18 cellular contexts compared by ENCODE assay signal in genomic region chr1:89836997-89837909, GRCh38. TPM values are rescaled to one million over a fixed set of nuclear protein-coding genes. Genes with fewer than 3 reads are reported as not detected.
DNase-seq lines count a peak whose midpoint lies in the region; ATAC-seq, FAIRE-seq and TF ChIP-seq lines count a peak whose summit lies in the region.
"Had no signal": no experiment of that assay in that cellular context is flagged by ENCODE, and none has a peak within 500 bp of the region (broad histone marks: within the 10 kb centered on the region; RNA-seq: fewer than 3 reads in every experiment).

No MANE protein-coding gene starts in this region.

- H3K9me3 Mint-ChIP-seq in GM23338, result no peaks in the 10 kb centered on the region
- no peaks in the 10 kb centered on the region for H3K9me3 Mint-ChIP-seq in HFFc6

- no peaks in the 10 kb centered on the region; the same call in 2 of the 3 replicates for H3K36me3 Mint-ChIP-seq in GM23338 (ENCODE audit: low read depth)
- H3K36me3 Mint-ChIP-seq in HFFc6 (ENCODE audit: low read depth), result no peaks in the 10 kb centered on the region

- H3K27ac Mint-ChIP-seq in GM23338 (peak overlapping the region; percentile 52), HFFc6 (no peak overlapping the region)

- TF ChIP-seq POLR2A in K562 (conservative IDR thresholded peaks at IDR 0.05), result no peak
- no peak for TF ChIP-seq POLR2A in heart left ventricle (IDR thresholded peaks at IDR 0.05)

- H3K79me2 ChIP-seq in GM23338 (replicated peaks; ENCODE audit: insufficient read depth) (peaks cover 90% of the 10 kb centered on the region), K562 (ENCODE audit: control insufficient read depth, insufficient read depth, low read length) (peaks cover 89% of the 10 kb centered on the region), osteoblast (ENCODE audit: insufficient read depth, low read length) (no peaks in the 10 kb centered on the region)

- H3K4me3 Mint-ChIP-seq in GM23338, result peak overlapping the region; percentile 58
- H3K4me3 Mint-ChIP-seq in HFFc6, result no peak overlapping the region

- no peak overlapping the region for H2AFZ ChIP-seq in GM23338
- H2AFZ ChIP-seq in K562 (ENCODE audit: low read depth, low read length), result peak overlapping the region; percentile 24; the same call in 1 of the 2 replicates
- peak overlapping the region; percentile 45 for H2AFZ ChIP-seq in osteoblast (ENCODE audit: low read length)

- H3K27ac ChIP-seq in GM23338 (ENCODE audit: low read depth) (peak overlapping the region; percentile 52), K562 (ENCODE audit: extremely low read depth, low read depth, low read length) (0 out of 3 replicates have a peak overlapping the region, but pooled peaks have one; percentile 12), iPS-20b (ENCODE audit: low read length) (no peak overlapping the region), osteoblast (ENCODE audit: low read depth, low read length) (no peak overlapping the region), heart left ventricle (no peak overlapping the region)
- H3K27ac ChIP-seq: coronary artery, transverse colon had no signal

- 66% methylated on average over 4 of the region's 4 CpGs for WGBS in K562 (ENCODE audit: insufficient coverage, low coverage, missing lambda C conversion rate)
- WGBS in heart left ventricle, 4 donors, result 95 to 97% (median 96%) methylated on average over 4 of the region's 4 CpGs

- intact Hi-C loops in K562 (cut with micrococcal nuclease), result no loop called here
- intact Hi-C loops in heart left ventricle (cut with DNase I), result no loop called here

- POLR2A ChIA-PET in K562 (lab: Yijun Ruan, JAX), result interaction anchor here (2.0 kb wide), 1 partner anchor 16 kb away, joined by 5 read pairs; the partner anchor contains the start of gene LRRC8D

- CTCF ChIA-PET in K562 (lab: Yijun Ruan, JAX; ENCODE audit: low intra/inter-chr PET ratio), result no interaction called here

- no peaks in the 10 kb centered on the region for H3K9me1 ChIP-seq in K562 (ENCODE audit: control insufficient read depth, insufficient read depth, low read length)

- peak overlapping the region; percentile 25 for H3K4me3 ChIP-seq in GM23338
- H3K4me3 ChIP-seq in K562, result no peak overlapping the region
- H3K4me3 ChIP-seq in iPS-20b (ENCODE audit: low read length), result peak overlapping the region; percentile 50
- peak overlapping the region; percentile 41 for H3K4me3 ChIP-seq in osteoblast (ENCODE audit: insufficient read depth, low read length)
- H3K4me3 ChIP-seq in heart left ventricle, result no peak overlapping the region
- H3K4me3 ChIP-seq: coronary artery, transverse colon had no signal

- no peak for TF ChIP-seq RAD21 in K562 (CRISPR knock-in tag; conservative IDR thresholded peaks at IDR 0.05 in 1 of 2, IDR thresholded peaks at IDR 0.05 in 1 of 2)

- no peaks in the 10 kb centered on the region for H3F3A ChIP-seq in GM23338 (replicated peaks; ENCODE audit: low read depth)

- peaks cover 88% of the 10 kb centered on the region for H3K4me1 Mint-ChIP-seq in GM23338
- H3K4me1 Mint-ChIP-seq in HFFc6 (ENCODE audit: low read depth), result peaks cover 16% of the 10 kb centered on the region

- H3K36me3 ChIP-seq in GM23338 (ENCODE audit: insufficient read depth) (no peaks in the 10 kb centered on the region), K562 (ENCODE audit: control insufficient read depth, insufficient read depth, low read length) (peaks cover 17% of the 10 kb centered on the region), iPS-20b (ENCODE audit: insufficient read depth, low read depth, low read length) (no peaks in the 10 kb centered on the region), osteoblast (ENCODE audit: insufficient read depth, low read length) (no peaks in the 10 kb centered on the region), heart left ventricle (no peaks in the 10 kb centered on the region)
- H3K36me3 ChIP-seq: transverse colon had no signal

- H3K4me1 ChIP-seq in GM23338 (ENCODE audit: insufficient read depth) (peaks cover 87% of the 10 kb centered on the region), K562 (replicated peaks in 1 of 2; ENCODE audit: control insufficient read depth in 2 of 2, insufficient read depth in 2 of 2, low read length in 2 of 2) (peaks cover 8 to 64% of the 10 kb centered on the region in 2 experiments), iPS-20b (ENCODE audit: insufficient read depth, low read length) (peaks cover 42% of the 10 kb centered on the region), osteoblast (ENCODE audit: insufficient read depth, low read length) (peaks cover under 1% of the 10 kb centered on the region), heart left ventricle (peaks cover 0 to 31% (median 13%) of the 10 kb centered on the region in 12 donors)

- no peak for FAIRE-seq in K562 (lab: Jason Lieb, UNC)

- in situ Hi-C loops in K562 (cut with MboI), result no loop called here

- BruUV-seq in K562 (replicated peaks; lab: Mats Ljungman, UMichigan), result no TSS peak

- TF ChIP-seq CTCF in GM23338 (conservative IDR thresholded peaks at IDR 0.05; ENCODE audit: low read depth in 2 of 2), result no peak
- TF ChIP-seq CTCF in K562 (IDR thresholded peaks at IDR 0.05 in 2 of 3, conservative IDR thresholded peaks at IDR 0.05 in 1 of 3; ENCODE audit: insufficient read depth in 2 of 3, low read depth in 1 of 3, low read length in 3 of 3), result no peak
- no peak for TF ChIP-seq CTCF in osteoblast (IDR thresholded peaks at IDR 0.05; ENCODE audit: extremely low read depth, low read depth, low read length)
- TF ChIP-seq CTCF in heart left ventricle (IDR thresholded peaks at IDR 0.05), result no peak
- TF ChIP-seq CTCF in HFFc6 (IDR thresholded peaks at IDR 0.05), result no peak

- H3K9ac ChIP-seq in K562 (ENCODE audit: insufficient read depth in 1 of 2, low read depth in 2 of 2, low read length in 2 of 2) (0 out of 4 replicates have a peak overlapping the region, but pooled peaks of 1 of the 2 experiments have one; percentile 7), iPS-20b (ENCODE audit: low read depth, low read length) (0 out of 2 replicates have a peak overlapping the region, but pooled peaks have one; percentile 3)

- H3K27me3 ChIP-seq in GM23338 (ENCODE audit: insufficient read depth) (no peaks in the 10 kb centered on the region), K562 (ENCODE audit: control insufficient read depth in 2 of 2, insufficient read depth in 2 of 2, low read length in 2 of 2) (no peaks in the 10 kb centered on the region), iPS-20b (ENCODE audit: insufficient read depth, low read length) (no peaks in the 10 kb centered on the region), osteoblast (ENCODE audit: insufficient read depth, low read length) (peaks cover 4% of the 10 kb centered on the region), heart left ventricle (no peaks in the 10 kb centered on the region)
- H3K27me3 ChIP-seq: transverse colon had no signal

- TF ChIP-seq EP300 in K562 (IDR thresholded peaks at IDR 0.05; ENCODE audit: low read length), result no peak

- H3K4me2 ChIP-seq in GM23338, result peak overlapping the region; percentile 68
- peak overlapping the region; percentile 34 for H3K4me2 ChIP-seq in K562 (ENCODE audit: insufficient read depth, low read length)
- H3K4me2 ChIP-seq in osteoblast (ENCODE audit: insufficient read depth, low read length), result peak overlapping the region; percentile 18

- H3K9me2 ChIP-seq in GM23338 (ENCODE audit: insufficient read depth), result no peaks in the 10 kb centered on the region

- H4K20me1 ChIP-seq in GM23338 (replicated peaks; ENCODE audit: insufficient read depth) (peaks cover 12% of the 10 kb centered on the region; the same call in 1 of the 2 replicates), K562 (replicated peaks; ENCODE audit: control insufficient read depth, insufficient read depth, low read length) (no peaks in the 10 kb centered on the region), osteoblast (ENCODE audit: insufficient read depth, low read length) (no peaks in the 10 kb centered on the region)

- H3K27me3 Mint-ChIP-seq in GM23338 (ENCODE audit: insufficient read depth, low read depth, poor library complexity) (peaks cover 7% of the 10 kb centered on the region), HFFc6 (ENCODE audit: insufficient read depth) (peaks cover 2% of the 10 kb centered on the region)

- H3K9me3 ChIP-seq in K562 (replicated peaks; ENCODE audit: control insufficient read depth, insufficient read depth, low read depth, low read length) (no peaks in the 10 kb centered on the region), iPS-20b (ENCODE audit: insufficient read depth, low read depth, low read length) (no peaks in the 10 kb centered on the region), osteoblast (ENCODE audit: low read depth, low read length) (no peaks in the 10 kb centered on the region), heart left ventricle (no peaks in the 10 kb centered on the region)
- H3K9me3 ChIP-seq: transverse colon had no signal

- ATAC-seq in GM23338 (peak; percentile 76), K562 (no peak), heart left ventricle (no peak)

- peak; percentile 78 for DNase-seq in GM23338 (ENCODE audit: low spot score)
- DNase-seq in K562 (ENCODE audit: extremely low read depth in 1 of 4, low spot score in 3 of 4), result no peak
- DNase-seq in osteoblast (ENCODE audit: insufficient read length, low spot score, missing footprints), result no peak
- DNase-seq in NCI-H2227 treated with DMSO at 0.1 percent for 48 hours (lab: John Stamatoyannopoulos, UW), result no peak
- DNase-seq in heart left ventricle, result no peak
- no peak for DNase-seq in KG1 (lab: John Stamatoyannopoulos, UW)
- DNase-seq in HFFc6, result no peak
- DNase-seq: activated CD4-positive, alpha-beta T cell treated with anti-CD3 and anti-CD28 coated beads, Interleukin-2, amount 50 U/mL, for 1 hour; activated naive CD4-positive, alpha-beta T cell treated with Interleukin-2 at 50 U/mL for 16 hours; anterior cingulate cortex; DMS153; islet precursor cell; mesenchymal stem cell; NCI-H2029 treated with DMSO at 0.1 percent for 48 hours; NCI-H524; transverse colon had no signal

RNA-seq across cellular contexts. Expression of gene LRRC8D, which starts 16.4 kb away (rescaled TPM):
- 48.1 and 48.8 TPM in 2 replicates for total RNA-seq in GM23338 (2014; rRNA removed; shearing (Covaris generic))
- polyA plus RNA-seq in GM23338 (2016; fragmentation: Nextera tagmentation; extraction: Ambion mirVana), result 22.4 and 23.6 TPM in 2 replicates
- total RNA-seq in K562 (2011; cell fraction: chromatin; rRNA removed; ENCODE audit: low replicate concordance), result 40.8 and 79.7 TPM in 2 replicates
- 33.0 and 35.8 TPM in 2 replicates for total RNA-seq in K562 (2011; cell fraction: nucleolus; rRNA removed)
- total RNA-seq in K562 (2011; cell fraction: nucleoplasm; rRNA removed), result 50.9 and 57.0 TPM in 2 replicates
- 11.4 and 12.4 TPM in 2 replicates for total RNA-seq in K562 (2014; rRNA removed)
- total RNA-seq in K562 (2014; rRNA removed; fragmentation: Illumina TruSeq; extraction: Trizol), result 21.9 and 25.5 TPM in 2 replicates
- total RNA-seq in K562 (2015; rRNA removed; fragmentation: Illumina TruSeq; extraction: Trizol), result 13.6 and 14.7 TPM in 2 replicates
- total RNA-seq in K562 (2021), result 22.1 and 25.0 TPM in 2 replicates
- polyA plus RNA-seq in K562 (2011; rRNA removed), result 53.9 and 66.3 TPM in 2 replicates
- 41.0 and 55.7 TPM in 2 replicates for polyA plus RNA-seq in K562 (2011; cell fraction: cytosol; rRNA removed)
- 51.6 and 73.7 TPM in 2 replicates for polyA plus RNA-seq in K562 (2011; cell fraction: nucleus; rRNA removed)
- polyA plus RNA-seq in K562 (2012), result 16.6 and 39.2 TPM in 2 replicates
- polyA plus RNA-seq in K562 (2014; fragmentation: Illumina TruSeq; extraction: Trizol), result 24.9 and 26.1 TPM in 2 replicates
- 1 to 10 TPM; 3.4 to 7.8 TPM for polyA plus RNA-seq in K562 (2014; fragmentation: Nextera tagmentation; extraction: Ambion mirVana)
- polyA plus RNA-seq in K562 (2014; rRNA removed), result 14.7 and 15.9 TPM in 2 replicates
- 58.4 and 72.6 TPM in 2 replicates for polyA minus RNA-seq in K562 (2011; rRNA and poly(A)+ RNA removed)
- polyA minus RNA-seq in K562 (2011; cell fraction: cytosol; rRNA and poly(A)+ RNA removed), result 33.1 and 35.2 TPM in 2 replicates
- polyA minus RNA-seq in K562 (2011; cell fraction: nucleus; rRNA and poly(A)+ RNA removed), result 14.3 and 31.3 TPM in 2 replicates
- total RNA-seq in osteoblast, result 23.6 and 30.4 TPM in 2 replicates
- total RNA-seq in heart left ventricle, result 10 to 100 TPM in 3 of 9 donors, 1 to 10 TPM in 6; 5.7 to 13.0 (median 8.0) TPM
- 10 to 100 TPM in 1 of 2 donors, 1 to 10 TPM in 1; 2.1 to 16.5 TPM for polyA plus RNA-seq in heart left ventricle
- 10 to 100 TPM; 33.5 to 46.7 (median 41.8) TPM for total RNA-seq in HFFc6 (2021; fragmentation: NEBNext Ultra II Directional; extraction: Animal tissue kit (Norgen Biotek cat#: 25700))

Comparison
In these comparisons a context has a peak if more than half of its experiments do, and no peak if none do; other contexts are left out.
1. H3K27ac ChIP-seq: peak in GM23338 (single experiment) and K562 (single experiment); none in iPS-20b (single experiment), osteoblast (single experiment) and heart left ventricle (0 of 12).
2. H3K4me2 ChIP-seq: peak in every context shown above with its lines; median percentile 68 in GM23338; 34 in K562; 18 in osteoblast.
3. H3K4me3 ChIP-seq: peak in GM23338 (single experiment), iPS-20b (single experiment) and osteoblast (single experiment); none in K562 (single experiment) and heart left ventricle (0 of 12).